Comparison of ENCODE assay signal across 8 cellular contexts in genomic region chr9:97411440-97411788, GRCh38. TPM values are rescaled to one million over a fixed set of nuclear protein-coding genes. Genes with fewer than 3 reads are reported as not detected.
A peak's percentile ranks its signal among the peaks of the same experiment; 100 is the strongest.
DNase-seq lines count a peak whose midpoint lies in the region; ATAC-seq and TF ChIP-seq lines count a peak whose summit lies in the region.

No MANE protein-coding gene starts in this region.

- POLR2A ChIA-PET in activated CD8-positive, alpha-beta T cell treated with anti-CD3 and anti-CD28 coated beads for 36 hours (lab: Charles Lee), result interaction anchor here (0.6 kb wide), 1 partner anchor 32 kb away, joined by 3 read pairs; no protein-coding TSS in a partner anchor

- H3K9me3 Mint-ChIP-seq in activated CD8-positive, alpha-beta T cell treated with anti-CD3 and anti-CD28 coated beads for 36 hours, result no peaks in the 10 kb centered on the region

- CTCF ChIA-PET in activated CD8-positive, alpha-beta T cell treated with anti-CD3 and anti-CD28 coated beads for 36 hours (lab: Charles Lee), result interaction anchor here (0.6 to 10.4 kb wide), 10 partner anchors 10 to 204 kb away, joined by 3 to 55 read pairs (median 8); partner anchors contain the start of gene TMOD1

- intact Hi-C loops in heart right ventricle (cut with DNase I) (loop anchor here in 8 of 10 donors (5.0 to 10.0 kb wide), 2 partner anchors 203 to 206 kb away; no protein-coding TSS in a partner anchor), left ventricle myocardium superior (cut with micrococcal nuclease) (no loop called here), left lung (cut with DNase I) (loop anchor here in 1 of 2 donors (10.0 kb wide), 1 partner anchor 203 kb away; no protein-coding TSS in a partner anchor), uterus (cut with DNase I; ENCODE audit: low total_unique reads) (no loop called here), mucosa of descending colon (cut with DNase I, micrococcal nuclease) (no loop called here)
- intact Hi-C loops in activated CD8-positive, alpha-beta T cell treated with anti-CD3 and anti-CD28 coated beads for 36 hours (cut with micrococcal nuclease), result loop anchor here (5.0 kb wide), 2 partner anchors 91 to 186 kb away; partner anchors contain the start of gene TMOD1

- DNase-seq in heart right ventricle (no peak), left ventricle myocardium superior (no peak), left lung (no peak), uterus (no peak), mucosa of descending colon (no peak), substantia nigra (lab: John Stamatoyannopoulos, UW) (no peak)
- no peak for DNase-seq in activated CD8-positive, alpha-beta T cell treated with anti-CD3 and anti-CD28 coated beads for 36 hours

- TF ChIP-seq CTCF in heart right ventricle (IDR thresholded peaks at IDR 0.05) (no peak), left lung (IDR thresholded peaks at IDR 0.05) (no peak), uterus (IDR thresholded peaks at IDR 0.05) (no peak), mucosa of descending colon (IDR thresholded peaks at IDR 0.05) (no peak)
- TF ChIP-seq CTCF in activated CD8-positive, alpha-beta T cell treated with anti-CD3 and anti-CD28 coated beads for 36 hours (IDR thresholded peaks at IDR 0.05), result no peak

- peaks cover 21% of the 10 kb centered on the region for H3K4me1 Mint-ChIP-seq in activated CD8-positive, alpha-beta T cell treated with anti-CD3 and anti-CD28 coated beads for 36 hours (ENCODE audit: low read depth)

- peak overlapping the region; percentile 81 for H3K27ac Mint-ChIP-seq in activated CD8-positive, alpha-beta T cell treated with anti-CD3 and anti-CD28 coated beads for 36 hours

- H3K27me3 Mint-ChIP-seq in activated CD8-positive, alpha-beta T cell treated with anti-CD3 and anti-CD28 coated beads for 36 hours, result peaks cover 23% of the 10 kb centered on the region

- H3K4me3 ChIP-seq in heart right ventricle (peak overlapping the region; percentile 77 to 100 (median 98)), left lung (peak overlapping the region; percentile 98 to 99), uterus (peak overlapping the region; percentile 47 to 96), mucosa of descending colon (no peak overlapping the region)

- no peaks in the 10 kb centered on the region for H3K9me3 ChIP-seq in heart right ventricle
- H3K9me3 ChIP-seq in left lung, result no peaks in the 10 kb centered on the region
- no peaks in the 10 kb centered on the region for H3K9me3 ChIP-seq in uterus
- H3K9me3 ChIP-seq in mucosa of descending colon, result no peaks in the 10 kb centered on the region

- peaks cover 5 to 21% (median 17%) of the 10 kb centered on the region in 9 donors for H3K4me1 ChIP-seq in heart right ventricle
- peaks cover 0 to 27% of the 10 kb centered on the region in 2 donors for H3K4me1 ChIP-seq in left lung
- H3K4me1 ChIP-seq in uterus, result no peaks in the 10 kb centered on the region
- H3K4me1 ChIP-seq in mucosa of descending colon (ENCODE audit: low read depth), result peaks cover 23% of the 10 kb centered on the region

- no peaks in the 10 kb centered on the region for H3K36me3 Mint-ChIP-seq in activated CD8-positive, alpha-beta T cell treated with anti-CD3 and anti-CD28 coated beads for 36 hours (ENCODE audit: low read depth)

- 25 to 31% methylated on average over 3 of the region's 3 CpGs for WGBS in heart right ventricle, 2 donors

- H3K27ac ChIP-seq in heart right ventricle (peak overlapping the region in 7 of 10 donors; percentile 15 to 95 (median 87)), left lung (peak overlapping the region in 1 of 2 donors; percentile 94), uterus (peak overlapping the region; percentile 3 to 86), substantia nigra (ENCODE audit: low read depth, low read length, poor library complexity, severe bottlenecking) (no peak overlapping the region)

- peak overlapping the region; percentile 84 for H3K4me3 Mint-ChIP-seq in activated CD8-positive, alpha-beta T cell treated with anti-CD3 and anti-CD28 coated beads for 36 hours

- H3K27me3 ChIP-seq in heart right ventricle (peaks cover 0 to 4% (median 0%) of the 10 kb centered on the region in 7 donors), left lung (no peaks in the 10 kb centered on the region), uterus (no peaks in the 10 kb centered on the region)

- no peak for ATAC-seq in heart right ventricle
- no peak for ATAC-seq in left ventricle myocardium superior
- ATAC-seq in activated CD8-positive, alpha-beta T cell treated with anti-CD3 and anti-CD28 coated beads for 36 hours, result peak; percentile 5
- ATAC-seq in left lung, result no peak
- ATAC-seq in mucosa of descending colon, result no peak
- ATAC-seq in GM19351 (IDR thresholded peaks at IDR 0.05; ENCODE audit: unreplicated experiment), result no peak

- H3K36me3 ChIP-seq in heart right ventricle (peaks cover 0 to 4% (median 0%) of the 10 kb centered on the region in 9 donors), left lung (no peaks in the 10 kb centered on the region), uterus (no peaks in the 10 kb centered on the region), mucosa of descending colon (ENCODE audit: low read depth) (no peaks in the 10 kb centered on the region)

- TF ChIP-seq POLR2A in uterus (IDR thresholded peaks at IDR 0.05), result no peak

RNA-seq across cellular contexts. Expression of gene TDRD7, which starts 0.5 kb away (rescaled TPM):
- total RNA-seq in heart right ventricle, result 10 to 100 TPM in 1 of 10 donors, 1 to 10 TPM in 9; 7.1 to 12.8 (median 8.4) TPM
- polyA plus RNA-seq in heart right ventricle, result 1 to 10 TPM; 4.0 to 4.7 TPM
- total RNA-seq in left ventricle myocardium superior, result 8.8 TPM
- 1 to 10 TPM; 3.7 to 4.0 TPM for total RNA-seq in activated CD8-positive, alpha-beta T cell treated with anti-CD3 and anti-CD28 coated beads for 36 hours
- 10 to 100 TPM; 14.0 to 17.5 TPM for total RNA-seq in left lung
- 10 to 100 TPM in 3 of 4 donors, 1 to 10 TPM in 1; 3.6 to 19.4 (median 14.8) TPM for total RNA-seq in uterus
- total RNA-seq in mucosa of descending colon, result 10 to 100 TPM; 31.1 to 36.6 (median 33.4) TPM

Comparison
In these comparisons a context has a peak if more than half of its experiments do, and no peak if none do; other contexts are left out.
1. intact Hi-C loops: an anchor here in heart right ventricle (5.0 to 10.0 kb wide) and activated CD8-positive, alpha-beta T cell treated with anti-CD3 and anti-CD28 coated beads for 36 hours (5.0 kb wide); none called in left ventricle myocardium superior, uterus and mucosa of descending colon.